ENCODE assay signal across 22 cellular contexts in the genomic region with DNA sequence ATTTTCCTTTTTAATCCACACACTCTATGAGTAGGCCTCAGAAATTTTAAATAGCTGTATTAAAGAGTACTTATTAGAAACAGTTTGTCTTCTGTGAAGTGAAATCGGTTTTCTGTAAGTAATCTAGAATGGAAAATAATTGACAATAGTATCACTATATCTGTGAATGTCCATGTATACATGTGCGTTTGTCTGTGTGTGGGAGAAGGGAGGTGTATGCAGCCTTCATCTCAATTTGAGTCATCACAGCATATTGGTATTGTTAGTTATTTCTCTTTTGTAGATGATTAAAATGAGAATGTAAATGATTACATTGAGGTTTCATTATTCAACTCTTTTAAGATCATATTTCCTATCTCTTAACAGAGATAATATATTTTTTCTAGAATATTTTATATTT.
"Had no signal": no experiment of that assay in that cellular context is flagged by ENCODE, and none has a peak within 500 bp of the region (broad histone marks: within the 10 kb centered on the region; RNA-seq: fewer than 3 reads in every experiment).

No MANE protein-coding gene starts in this region.

- H3K9me3 ChIP-seq: esophagus squamous epithelium, gastrocnemius medialis, transverse colon had no signal

- H3K36me3 ChIP-seq: esophagus squamous epithelium, gastrocnemius medialis, left ventricle myocardium inferior, transverse colon had no signal

- H3K27me3 ChIP-seq: esophagus squamous epithelium, gastrocnemius medialis, transverse colon had no signal

- H3K27ac ChIP-seq: coronary artery, esophagus squamous epithelium, gastrocnemius medialis, left ventricle myocardium inferior, transverse colon, VCaP had no signal

- H3K9me3 Mint-ChIP-seq: activated CD4-positive, alpha-beta T cell treated with anti-CD3 and anti-CD28 coated beads, Interleukin-2, amount 10 ng/mL, durations not matched to agents 24 days and 14 days had no signal

- H3K4me1 Mint-ChIP-seq: activated CD4-positive, alpha-beta memory T cell treated with anti-CD3 and anti-CD28 coated beads, Interleukin-2, amount 10 ng/mL, durations not matched to agents 7 days and 5 days; activated CD4-positive, alpha-beta T cell treated with anti-CD3 and anti-CD28 coated beads, Interleukin-2, amount 10 ng/mL, durations not matched to agents 24 days and 14 days; activated naive CD4-positive, alpha-beta T cell treated with anti-CD3 and anti-CD28 coated beads, Interleukin-2, amount 10 ng/mL, durations not matched to agents 7 days and 5 days; naive thymus-derived CD8-positive, alpha-beta T cell; stimulated activated naive B cell treated with anti-CD40 and anti-IgM and Interleukin-4, amounts not matched to agents 10 μg/mL and 1 μg/mL and 100 μg/mL, for 72 hours had no signal

- H3K4me3 ChIP-seq: coronary artery, esophagus squamous epithelium, gastrocnemius medialis, left ventricle myocardium inferior, transverse colon had no signal

- H3K27me3 Mint-ChIP-seq: activated CD4-positive, alpha-beta memory T cell treated with anti-CD3 and anti-CD28 coated beads, Interleukin-2, amount 10 ng/mL, durations not matched to agents 7 days and 5 days; activated CD4-positive, alpha-beta T cell treated with anti-CD3 and anti-CD28 coated beads, Interleukin-2, amount 10 ng/mL, durations not matched to agents 24 days and 14 days; activated naive CD4-positive, alpha-beta T cell treated with anti-CD3 and anti-CD28 coated beads, Interleukin-2, amount 10 ng/mL, durations not matched to agents 7 days and 5 days; naive thymus-derived CD8-positive, alpha-beta T cell; stimulated activated naive B cell treated with anti-CD40 and anti-IgM and Interleukin-4, amounts not matched to agents 10 μg/mL and 1 μg/mL and 100 μg/mL, for 72 hours had no signal

- H3K4me1 ChIP-seq: esophagus squamous epithelium, gastrocnemius medialis, left ventricle myocardium inferior, transverse colon had no signal

- DNase-seq: activated CD4-positive, alpha-beta memory T cell treated with anti-CD3 and anti-CD28 coated beads, Interleukin-2, amount 10 ng/mL, durations not matched to agents 7 days and 5 days; activated CD4-positive, alpha-beta T cell treated with anti-CD3 and anti-CD28 coated beads, Interleukin-2, amount 10 ng/mL, durations not matched to agents 24 days and 14 days; activated effector memory CD4-positive, alpha-beta T cell treated with anti-CD3 and anti-CD28 coated beads, Interleukin-2, amount 50 U/mL, for 16 hours; activated naive CD4-positive, alpha-beta T cell treated with anti-CD3 and anti-CD28 coated beads, Interleukin-2, amount 10 ng/mL, durations not matched to agents 7 days and 5 days; activated T-cell treated with anti-CD3 and anti-CD28 coated beads for 4 hours; amygdala; esophagus squamous epithelium; gastrocnemius medialis; hypothalamus; left ventricle myocardium inferior; mammary epithelial cell; naive thymus-derived CD8-positive, alpha-beta T cell; small intestine; stimulated activated CD4-positive, alpha-beta T cell treated with anti-CD3 and anti-CD28 coated beads, Interleukin-15, amount 100 ng/mL, for 24 hours; stimulated activated CD8-positive, alpha-beta memory T cell treated with anti-CD3 and anti-CD28 coated beads, Interleukin-4, amount 100 ng/mL, for 48 hours; stimulated activated naive B cell treated with anti-CD40 and anti-IgM and Interleukin-4, amounts not matched to agents 10 μg/mL and 1 μg/mL and 100 μg/mL, for 72 hours; transverse colon had no signal

- ATAC-seq: activated CD4-positive, CD25-positive, alpha-beta regulatory T cell treated with anti-CD3 and anti-CD28 coated beads, Interleukin-2, amount 50 U/mL, for 24 hours; gastrocnemius medialis; naive thymus-derived CD8-positive, alpha-beta T cell; sciatic nerve; stimulated activated naive B cell treated with anti-CD40 and anti-IgM and Interleukin-4, amounts not matched to agents 10 μg/mL and 1 μg/mL and 100 μg/mL, for 72 hours had no signal

- H3K4me3 Mint-ChIP-seq: activated CD4-positive, alpha-beta memory T cell treated with anti-CD3 and anti-CD28 coated beads, Interleukin-2, amount 10 ng/mL, durations not matched to agents 7 days and 5 days; activated CD4-positive, alpha-beta T cell treated with anti-CD3 and anti-CD28 coated beads, Interleukin-2, amount 10 ng/mL, durations not matched to agents 24 days and 14 days; activated naive CD4-positive, alpha-beta T cell treated with anti-CD3 and anti-CD28 coated beads, Interleukin-2, amount 10 ng/mL, durations not matched to agents 7 days and 5 days; mesothelial cell of epicardium; naive thymus-derived CD8-positive, alpha-beta T cell; stimulated activated naive B cell treated with anti-CD40 and anti-IgM and Interleukin-4, amounts not matched to agents 10 μg/mL and 1 μg/mL and 100 μg/mL, for 72 hours had no signal

- H3K36me3 Mint-ChIP-seq: activated naive CD4-positive, alpha-beta T cell treated with anti-CD3 and anti-CD28 coated beads, Interleukin-2, amount 10 ng/mL, durations not matched to agents 7 days and 5 days; mesothelial cell of epicardium; naive thymus-derived CD8-positive, alpha-beta T cell; stimulated activated naive B cell treated with anti-CD40 and anti-IgM and Interleukin-4, amounts not matched to agents 10 μg/mL and 1 μg/mL and 100 μg/mL, for 72 hours had no signal

- H3K27ac Mint-ChIP-seq: activated CD4-positive, alpha-beta memory T cell treated with anti-CD3 and anti-CD28 coated beads, Interleukin-2, amount 10 ng/mL, durations not matched to agents 7 days and 5 days; activated CD4-positive, alpha-beta T cell treated with anti-CD3 and anti-CD28 coated beads, Interleukin-2, amount 10 ng/mL, durations not matched to agents 24 days and 14 days; activated naive CD4-positive, alpha-beta T cell treated with anti-CD3 and anti-CD28 coated beads, Interleukin-2, amount 10 ng/mL, durations not matched to agents 7 days and 5 days; mesothelial cell of epicardium; naive thymus-derived CD8-positive, alpha-beta T cell; stimulated activated naive B cell treated with anti-CD40 and anti-IgM and Interleukin-4, amounts not matched to agents 10 μg/mL and 1 μg/mL and 100 μg/mL, for 72 hours had no signal
